ENCODE assay signal across 1 cellular context in the genomic region with DNA sequence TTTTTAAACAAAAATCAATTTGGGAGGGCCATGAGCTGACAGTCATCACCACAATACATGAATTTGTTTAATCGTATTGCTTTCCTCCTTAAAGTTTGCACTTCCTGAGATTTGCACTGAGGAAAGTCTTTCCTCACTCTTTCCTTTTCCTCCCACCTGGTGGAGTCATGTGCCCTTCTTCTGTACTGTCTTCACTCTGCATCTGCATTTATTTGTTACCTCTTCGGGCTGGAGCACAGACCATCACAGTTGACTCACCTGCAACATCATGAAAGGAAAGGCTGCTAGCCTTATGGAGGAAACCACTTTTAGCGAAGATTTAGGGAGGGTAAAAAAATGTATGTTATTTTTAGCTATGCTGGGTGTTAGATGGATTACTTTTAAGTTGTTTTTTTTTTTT.
TF ChIP-seq lines count a peak whose summit lies in the region.

No MANE protein-coding gene starts in this region.

TF ChIP-seq in H1, 55 proteins besides CTCF, POLR2A, EP300 and RAD21:
- no peak for TF ChIP-seq CBX8 (IDR thresholded peaks at IDR 0.05; ENCODE audit: borderline replicate concordance, low read depth, low read length)
- no peak for TF ChIP-seq GABPA (IDR thresholded peaks at IDR 0.05; ENCODE audit: borderline replicate concordance, insufficient read depth, low read length)
- no peak for TF ChIP-seq RXRA (IDR thresholded peaks at IDR 0.05; ENCODE audit: insufficient read depth, low read depth, low read length)
- TF ChIP-seq KDM1A (IDR thresholded peaks at IDR 0.05; ENCODE audit: borderline replicate concordance, low read length) = no peak
- TF ChIP-seq NRF1 (IDR thresholded peaks at IDR 0.05; ENCODE audit: low read depth, low read length) = no peak
- TF ChIP-seq TAF1 (IDR thresholded peaks at IDR 0.05; ENCODE audit: low read depth, low read length) = no peak
- TF ChIP-seq, protein P1, sequence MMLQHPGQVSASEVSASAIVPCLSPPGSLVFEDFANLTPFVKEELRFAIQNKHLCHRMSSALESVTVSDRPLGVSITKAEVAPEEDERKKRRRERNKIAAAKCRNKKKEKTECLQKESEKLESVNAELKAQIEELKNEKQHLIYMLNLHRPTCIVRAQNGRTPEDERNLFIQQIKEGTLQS (IDR thresholded peaks at IDR 0.05; ENCODE audit: insufficient read depth, low read depth, low read length) = no peak
- TF ChIP-seq ZNF274 (IDR thresholded peaks at IDR 0.05; ENCODE audit: borderline replicate concordance, extremely low read depth, low read length) = no peak
- TF ChIP-seq BACH1 (IDR thresholded peaks at IDR 0.05; ENCODE audit: low read length) = no peak
- no peak for TF ChIP-seq BCL11A (IDR thresholded peaks at IDR 0.05; ENCODE audit: low read depth in 2 of 2, low read length in 2 of 2)
- TF ChIP-seq POU5F1 (IDR thresholded peaks at IDR 0.05; ENCODE audit: low read depth, low read length) = no peak
- TF ChIP-seq HDAC6 (IDR thresholded peaks at IDR 0.05; ENCODE audit: low read depth, low read length) = no peak
- no peak for TF ChIP-seq TAF7 (optimal IDR thresholded peaks at IDR 0.05; ENCODE audit: borderline replicate concordance, low read depth, low read length)
- no peak for TF ChIP-seq SRF (IDR thresholded peaks at IDR 0.05; ENCODE audit: low read depth, low read length)
- TF ChIP-seq, protein P2, sequence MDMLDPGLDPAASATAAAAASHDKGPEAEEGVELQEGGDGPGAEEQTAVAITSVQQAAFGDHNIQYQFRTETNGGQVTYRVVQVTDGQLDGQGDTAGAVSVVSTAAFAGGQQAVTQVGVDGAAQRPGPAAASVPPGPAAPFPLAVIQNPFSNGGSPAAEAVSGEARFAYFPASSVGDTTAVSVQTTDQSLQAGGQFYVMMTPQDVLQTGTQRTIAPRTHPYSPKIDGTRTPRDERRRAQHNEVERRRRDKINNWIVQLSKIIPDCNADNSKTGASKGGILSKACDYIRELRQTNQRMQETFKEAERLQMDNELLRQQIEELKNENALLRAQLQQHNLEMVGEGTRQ (IDR thresholded peaks at IDR 0.05; ENCODE audit: low read length) = no peak
- TF ChIP-seq, protein P3, sequence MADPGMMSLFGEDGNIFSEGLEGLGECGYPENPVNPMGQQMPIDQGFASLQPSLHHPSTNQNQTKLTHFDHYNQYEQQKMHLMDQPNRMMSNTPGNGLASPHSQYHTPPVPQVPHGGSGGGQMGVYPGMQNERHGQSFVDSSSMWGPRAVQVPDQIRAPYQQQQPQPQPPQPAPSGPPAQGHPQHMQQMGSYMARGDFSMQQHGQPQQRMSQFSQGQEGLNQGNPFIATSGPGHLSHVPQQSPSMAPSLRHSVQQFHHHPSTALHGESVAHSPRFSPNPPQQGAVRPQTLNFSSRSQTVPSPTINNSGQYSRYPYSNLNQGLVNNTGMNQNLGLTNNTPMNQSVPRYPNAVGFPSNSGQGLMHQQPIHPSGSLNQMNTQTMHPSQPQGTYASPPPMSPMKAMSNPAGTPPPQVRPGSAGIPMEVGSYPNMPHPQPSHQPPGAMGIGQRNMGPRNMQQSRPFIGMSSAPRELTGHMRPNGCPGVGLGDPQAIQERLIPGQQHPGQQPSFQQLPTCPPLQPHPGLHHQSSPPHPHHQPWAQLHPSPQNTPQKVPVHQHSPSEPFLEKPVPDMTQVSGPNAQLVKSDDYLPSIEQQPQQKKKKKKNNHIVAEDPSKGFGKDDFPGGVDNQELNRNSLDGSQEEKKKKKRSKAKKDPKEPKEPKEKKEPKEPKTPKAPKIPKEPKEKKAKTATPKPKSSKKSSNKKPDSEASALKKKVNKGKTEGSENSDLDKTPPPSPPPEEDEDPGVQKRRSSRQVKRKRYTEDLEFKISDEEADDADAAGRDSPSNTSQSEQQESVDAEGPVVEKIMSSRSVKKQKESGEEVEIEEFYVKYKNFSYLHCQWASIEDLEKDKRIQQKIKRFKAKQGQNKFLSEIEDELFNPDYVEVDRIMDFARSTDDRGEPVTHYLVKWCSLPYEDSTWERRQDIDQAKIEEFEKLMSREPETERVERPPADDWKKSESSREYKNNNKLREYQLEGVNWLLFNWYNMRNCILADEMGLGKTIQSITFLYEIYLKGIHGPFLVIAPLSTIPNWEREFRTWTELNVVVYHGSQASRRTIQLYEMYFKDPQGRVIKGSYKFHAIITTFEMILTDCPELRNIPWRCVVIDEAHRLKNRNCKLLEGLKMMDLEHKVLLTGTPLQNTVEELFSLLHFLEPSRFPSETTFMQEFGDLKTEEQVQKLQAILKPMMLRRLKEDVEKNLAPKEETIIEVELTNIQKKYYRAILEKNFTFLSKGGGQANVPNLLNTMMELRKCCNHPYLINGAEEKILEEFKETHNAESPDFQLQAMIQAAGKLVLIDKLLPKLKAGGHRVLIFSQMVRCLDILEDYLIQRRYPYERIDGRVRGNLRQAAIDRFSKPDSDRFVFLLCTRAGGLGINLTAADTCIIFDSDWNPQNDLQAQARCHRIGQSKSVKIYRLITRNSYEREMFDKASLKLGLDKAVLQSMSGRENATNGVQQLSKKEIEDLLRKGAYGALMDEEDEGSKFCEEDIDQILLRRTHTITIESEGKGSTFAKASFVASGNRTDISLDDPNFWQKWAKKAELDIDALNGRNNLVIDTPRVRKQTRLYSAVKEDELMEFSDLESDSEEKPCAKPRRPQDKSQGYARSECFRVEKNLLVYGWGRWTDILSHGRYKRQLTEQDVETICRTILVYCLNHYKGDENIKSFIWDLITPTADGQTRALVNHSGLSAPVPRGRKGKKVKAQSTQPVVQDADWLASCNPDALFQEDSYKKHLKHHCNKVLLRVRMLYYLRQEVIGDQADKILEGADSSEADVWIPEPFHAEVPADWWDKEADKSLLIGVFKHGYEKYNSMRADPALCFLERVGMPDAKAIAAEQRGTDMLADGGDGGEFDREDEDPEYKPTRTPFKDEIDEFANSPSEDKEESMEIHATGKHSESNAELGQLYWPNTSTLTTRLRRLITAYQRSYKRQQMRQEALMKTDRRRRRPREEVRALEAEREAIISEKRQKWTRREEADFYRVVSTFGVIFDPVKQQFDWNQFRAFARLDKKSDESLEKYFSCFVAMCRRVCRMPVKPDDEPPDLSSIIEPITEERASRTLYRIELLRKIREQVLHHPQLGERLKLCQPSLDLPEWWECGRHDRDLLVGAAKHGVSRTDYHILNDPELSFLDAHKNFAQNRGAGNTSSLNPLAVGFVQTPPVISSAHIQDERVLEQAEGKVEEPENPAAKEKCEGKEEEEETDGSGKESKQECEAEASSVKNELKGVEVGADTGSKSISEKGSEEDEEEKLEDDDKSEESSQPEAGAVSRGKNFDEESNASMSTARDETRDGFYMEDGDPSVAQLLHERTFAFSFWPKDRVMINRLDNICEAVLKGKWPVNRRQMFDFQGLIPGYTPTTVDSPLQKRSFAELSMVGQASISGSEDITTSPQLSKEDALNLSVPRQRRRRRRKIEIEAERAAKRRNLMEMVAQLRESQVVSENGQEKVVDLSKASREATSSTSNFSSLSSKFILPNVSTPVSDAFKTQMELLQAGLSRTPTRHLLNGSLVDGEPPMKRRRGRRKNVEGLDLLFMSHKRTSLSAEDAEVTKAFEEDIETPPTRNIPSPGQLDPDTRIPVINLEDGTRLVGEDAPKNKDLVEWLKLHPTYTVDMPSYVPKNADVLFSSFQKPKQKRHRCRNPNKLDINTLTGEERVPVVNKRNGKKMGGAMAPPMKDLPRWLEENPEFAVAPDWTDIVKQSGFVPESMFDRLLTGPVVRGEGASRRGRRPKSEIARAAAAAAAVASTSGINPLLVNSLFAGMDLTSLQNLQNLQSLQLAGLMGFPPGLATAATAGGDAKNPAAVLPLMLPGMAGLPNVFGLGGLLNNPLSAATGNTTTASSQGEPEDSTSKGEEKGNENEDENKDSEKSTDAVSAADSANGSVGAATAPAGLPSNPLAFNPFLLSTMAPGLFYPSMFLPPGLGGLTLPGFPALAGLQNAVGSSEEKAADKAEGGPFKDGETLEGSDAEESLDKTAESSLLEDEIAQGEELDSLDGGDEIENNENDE (IDR thresholded peaks at IDR 0.05; ENCODE audit: insufficient replicate concordance, low read length) = no peak
- no peak for TF ChIP-seq TBP (IDR thresholded peaks at IDR 0.05; ENCODE audit: low read depth, low read length)
- TF ChIP-seq JUN (IDR thresholded peaks at IDR 0.05; ENCODE audit: low read depth, low read length) = no peak
